ENCODE assay signal across 16 cellular contexts in the genomic region with DNA sequence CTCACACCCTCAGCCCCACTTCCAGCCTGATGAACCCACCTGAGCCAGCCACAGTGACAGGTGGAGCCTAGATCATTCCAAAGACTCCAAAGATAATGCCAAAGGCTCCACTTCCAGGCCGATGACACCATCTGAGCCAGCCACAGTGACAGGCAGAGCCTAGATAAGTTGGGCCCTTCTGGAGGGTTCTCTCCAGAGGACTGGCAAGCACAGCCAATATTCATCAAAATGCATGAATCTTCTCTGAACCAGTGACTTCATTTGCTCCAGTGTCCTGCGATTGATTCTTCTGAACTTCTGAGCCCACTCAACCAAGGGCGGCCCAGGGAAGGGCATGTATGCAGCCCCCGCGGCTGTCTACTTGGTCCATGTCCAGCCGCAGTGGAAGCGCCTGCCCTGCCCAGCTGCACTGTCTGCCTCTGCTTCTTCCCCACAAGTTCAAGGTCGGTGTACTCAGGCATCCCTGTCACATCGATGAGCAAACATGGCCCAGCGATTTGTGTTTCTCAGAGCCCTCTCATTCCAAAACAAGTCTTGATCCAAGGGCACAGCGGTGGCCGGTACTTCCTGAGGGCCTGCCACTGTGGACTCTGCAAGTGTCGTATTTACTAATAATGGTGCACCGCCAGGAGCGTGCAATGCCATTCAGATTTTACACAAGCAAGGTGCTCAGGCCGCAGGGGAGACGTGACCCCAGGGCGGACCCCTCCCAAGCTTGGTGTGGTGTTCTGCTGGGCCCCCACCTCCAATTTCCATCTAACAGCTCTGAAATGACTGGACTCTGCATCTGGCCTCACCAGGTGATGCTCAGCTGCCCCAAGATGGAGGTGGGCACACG.
"Had no signal": no experiment of that assay in that cellular context is flagged by ENCODE, and none has a peak within 500 bp of the region (broad histone marks: within the 10 kb centered on the region; RNA-seq: fewer than 3 reads in every experiment).

No MANE protein-coding gene starts in this region.

- H3K79me2 ChIP-seq: parathyroid adenoma had no signal

- H2AFZ ChIP-seq: parathyroid adenoma had no signal

- H3K27me3 ChIP-seq: ascending aorta, colonic mucosa, foreskin keratinocyte, tibial artery had no signal

- H3K36me3 ChIP-seq: ascending aorta, colonic mucosa, tibial artery had no signal

- H3K36me3 Mint-ChIP-seq: activated naive CD8-positive, alpha-beta T cell treated with anti-CD3 and anti-CD28 coated beads, Interleukin-2, amount 10 ng/mL, durations not matched to agents 7 days and 5 days had no signal

- H3K4me3 ChIP-seq: ascending aorta, colonic mucosa, tibial artery had no signal

- H3K4me3 Mint-ChIP-seq: activated CD4-positive, alpha-beta T cell treated with anti-CD3 and anti-CD28 coated beads for 36 hours; activated CD8-positive, alpha-beta T cell treated with anti-CD3 and anti-CD28 coated beads for 36 hours; activated naive CD8-positive, alpha-beta T cell treated with anti-CD3 and anti-CD28 coated beads, Interleukin-2, amount 10 ng/mL, durations not matched to agents 7 days and 5 days; activated T-cell treated with anti-CD3 and anti-CD28 coated beads, Interleukin-2, amount 50 U/mL, for 72 hours had no signal

- H3K4me1 Mint-ChIP-seq: activated CD4-positive, alpha-beta T cell treated with anti-CD3 and anti-CD28 coated beads for 36 hours; activated naive CD8-positive, alpha-beta T cell treated with anti-CD3 and anti-CD28 coated beads, Interleukin-2, amount 10 ng/mL, durations not matched to agents 7 days and 5 days had no signal

- ATAC-seq: activated CD4-positive, alpha-beta T cell treated with anti-CD3 and anti-CD28 coated beads for 36 hours; activated CD8-positive, alpha-beta T cell treated with anti-CD3 and anti-CD28 coated beads for 36 hours; activated T-cell treated with anti-CD3 and anti-CD28 coated beads, Interleukin-2, amount 50 U/mL, for 72 hours; foreskin keratinocyte; left colon had no signal

- H3K4me1 ChIP-seq: ascending aorta, colonic mucosa, parathyroid adenoma had no signal

- H3K27ac Mint-ChIP-seq: activated CD4-positive, alpha-beta T cell treated with anti-CD3 and anti-CD28 coated beads for 36 hours; activated CD8-positive, alpha-beta T cell treated with anti-CD3 and anti-CD28 coated beads for 36 hours; activated naive CD8-positive, alpha-beta T cell treated with anti-CD3 and anti-CD28 coated beads, Interleukin-2, amount 10 ng/mL, durations not matched to agents 7 days and 5 days; activated T-cell treated with anti-CD3 and anti-CD28 coated beads, Interleukin-2, amount 50 U/mL, for 72 hours had no signal

- H3K27me3 Mint-ChIP-seq: activated CD4-positive, alpha-beta T cell treated with anti-CD3 and anti-CD28 coated beads for 36 hours; activated CD8-positive, alpha-beta T cell treated with anti-CD3 and anti-CD28 coated beads for 36 hours had no signal

- DNase-seq: activated CD4-positive, alpha-beta T cell treated with anti-CD3 and anti-CD28 coated beads for 36 hours; activated CD8-positive, alpha-beta memory T cell treated with anti-CD3 and anti-CD28 coated beads, Interleukin-2, amount 50 U/mL, for 4 hours; activated CD8-positive, alpha-beta T cell treated with anti-CD3 and anti-CD28 coated beads for 36 hours; activated naive CD8-positive, alpha-beta T cell treated with anti-CD3 and anti-CD28 coated beads, Interleukin-2, amount 10 ng/mL, durations not matched to agents 7 days and 5 days; activated T-cell treated with anti-CD3 and anti-CD28 coated beads, Interleukin-2, amount 50 U/mL, for 72 hours; caudate nucleus; colonic mucosa; foreskin keratinocyte; head of caudate nucleus; left colon; retina; stimulated activated CD4-positive, alpha-beta T cell treated with anti-CD3 and anti-CD28 coated beads, Interleukin-4, amount 100 ng/mL, for 4 hours; tibial artery had no signal

- H3K9me3 Mint-ChIP-seq: activated CD8-positive, alpha-beta T cell treated with anti-CD3 and anti-CD28 coated beads for 36 hours; activated naive CD8-positive, alpha-beta T cell treated with anti-CD3 and anti-CD28 coated beads, Interleukin-2, amount 10 ng/mL, durations not matched to agents 7 days and 5 days; activated T-cell treated with anti-CD3 and anti-CD28 coated beads, Interleukin-2, amount 50 U/mL, for 72 hours had no signal

- H3K9me3 ChIP-seq: ascending aorta, colonic mucosa, tibial artery had no signal

- H3K9ac ChIP-seq: parathyroid adenoma had no signal

- FAIRE-seq: endothelial cell of umbilical vein had no signal

- H3K27ac ChIP-seq: ascending aorta, colonic mucosa, foreskin keratinocyte, parathyroid adenoma, tibial artery had no signal
